In the genomic region with DNA sequence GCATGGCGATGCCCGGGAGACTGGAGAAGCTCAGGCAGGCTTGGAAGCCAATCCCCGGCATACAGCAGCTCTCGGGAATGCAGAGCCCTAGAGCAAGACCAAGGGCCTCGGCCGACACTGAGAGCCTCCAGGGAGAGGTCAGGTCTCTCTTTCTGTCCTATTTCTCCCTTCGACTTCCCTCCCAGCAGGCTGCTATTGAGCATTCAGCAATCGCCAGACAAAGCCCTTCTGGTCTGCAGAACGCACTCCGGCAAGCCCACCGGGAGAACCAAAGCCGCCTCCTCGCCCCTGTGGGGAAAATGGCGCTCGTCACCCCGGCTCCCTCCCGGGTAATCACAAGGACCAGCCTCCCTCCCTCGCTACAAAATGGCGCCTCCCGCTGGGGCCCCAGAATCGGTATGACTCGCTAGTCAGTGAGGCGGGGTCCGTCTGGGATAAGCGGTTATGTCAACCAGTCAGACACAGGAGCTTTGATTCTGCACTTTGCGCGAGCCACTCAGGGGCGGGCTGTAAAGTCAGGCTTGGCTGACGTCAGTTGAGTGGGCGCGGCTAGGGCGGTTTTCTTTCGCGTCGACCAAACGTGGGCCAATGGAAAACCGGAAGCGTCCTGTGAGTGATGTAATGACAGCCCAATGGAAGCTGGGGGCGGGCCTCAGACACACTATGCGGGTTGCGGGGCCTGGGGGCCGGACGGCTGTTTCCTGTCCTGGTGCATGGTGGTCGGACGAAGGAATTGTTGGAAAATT, we compare ENCODE assay signal across 1 cellular context.
TF ChIP-seq lines count a peak whose summit lies in the region.

A gene (plus strand): TSS at position 691 of the 746 bp plus-strand sequence. CDS start 10,297 bp downstream, outside the sequence.

TF ChIP-seq in K562, 482 proteins besides CTCF, POLR2A, EP300 and RAD21 (continued from another document and continues in another):
- TF ChIP-seq KAT2B (IDR thresholded peaks at IDR 0.05; ENCODE audit: low read depth, low read length) (no peak), PTRF (tag; IDR thresholded peaks at IDR 0.05) (no peak), SUPT5H (IDR thresholded peaks at IDR 0.05) (peak; percentile 88), EZH2 (IDR thresholded peaks at IDR 0.05; ENCODE audit: borderline replicate concordance, low read depth, low read length) (no peak), ZNF75A (CRISPR knock-in tag; IDR thresholded peaks at IDR 0.05) (no peak), NFRKB (IDR thresholded peaks at IDR 0.05; ENCODE audit: low read depth) (peak; percentile 100), ZZZ3 (IDR thresholded peaks at IDR 0.05) (no peak), ZNF785 (CRISPR knock-in tag; IDR thresholded peaks at IDR 0.05) (no peak), ZNF778 (CRISPR knock-in tag; IDR thresholded peaks at IDR 0.05) (no peak), ZNF134 (CRISPR knock-in tag; conservative IDR thresholded peaks at IDR 0.05) (no peak), DNMT1 (IDR thresholded peaks at IDR 0.05) (no peak), ZNF124 (CRISPR knock-in tag; IDR thresholded peaks at IDR 0.05) (no peak), RBM39 (optimal IDR thresholded peaks at IDR 0.05; ENCODE audit: low read depth, low read length) (no peak), CEBPG (CRISPR knock-in tag; IDR thresholded peaks at IDR 0.05) (no peak; the same call in 1 of the 2 replicates), CEBPG (tag; conservative IDR thresholded peaks at IDR 0.05 in 1 of 2, IDR thresholded peaks at IDR 0.05 in 1 of 2) (peak; percentile 19 to 58; a peak in 1 of 4 replicates), ELF1 (tag; IDR thresholded peaks at IDR 0.05) (peak; percentile 90), KDM5B (IDR thresholded peaks at IDR 0.05; ENCODE audit: insufficient replicate concordance, low read depth, low read length) (no peak), BACH1 (tag; IDR thresholded peaks at IDR 0.05) (no peak), ETS2 (tag; IDR thresholded peaks at IDR 0.05; ENCODE audit: borderline replicate concordance, poor library complexity, severe bottlenecking) (no peak), ZFPM2 (CRISPR knock-in tag; IDR thresholded peaks at IDR 0.05) (no peak), ZNF830 (CRISPR knock-in tag; IDR thresholded peaks at IDR 0.05) (no peak; the same call in 1 of the 2 replicates), HDGF (IDR thresholded peaks at IDR 0.05) (no peak)
- TF ChIP-seq, protein P1, sequence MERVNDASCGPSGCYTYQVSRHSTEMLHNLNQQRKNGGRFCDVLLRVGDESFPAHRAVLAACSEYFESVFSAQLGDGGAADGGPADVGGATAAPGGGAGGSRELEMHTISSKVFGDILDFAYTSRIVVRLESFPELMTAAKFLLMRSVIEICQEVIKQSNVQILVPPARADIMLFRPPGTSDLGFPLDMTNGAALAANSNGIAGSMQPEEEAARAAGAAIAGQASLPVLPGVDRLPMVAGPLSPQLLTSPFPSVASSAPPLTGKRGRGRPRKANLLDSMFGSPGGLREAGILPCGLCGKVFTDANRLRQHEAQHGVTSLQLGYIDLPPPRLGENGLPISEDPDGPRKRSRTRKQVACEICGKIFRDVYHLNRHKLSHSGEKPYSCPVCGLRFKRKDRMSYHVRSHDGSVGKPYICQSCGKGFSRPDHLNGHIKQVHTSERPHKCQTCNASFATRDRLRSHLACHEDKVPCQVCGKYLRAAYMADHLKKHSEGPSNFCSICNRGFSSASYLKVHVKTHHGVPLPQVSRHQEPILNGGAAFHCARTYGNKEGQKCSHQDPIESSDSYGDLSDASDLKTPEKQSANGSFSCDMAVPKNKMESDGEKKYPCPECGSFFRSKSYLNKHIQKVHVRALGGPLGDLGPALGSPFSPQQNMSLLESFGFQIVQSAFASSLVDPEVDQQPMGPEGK (CRISPR knock-in tag; IDR thresholded peaks at IDR 0.05; ENCODE audit: borderline replicate concordance): no peak
- TF ChIP-seq, protein P2, sequence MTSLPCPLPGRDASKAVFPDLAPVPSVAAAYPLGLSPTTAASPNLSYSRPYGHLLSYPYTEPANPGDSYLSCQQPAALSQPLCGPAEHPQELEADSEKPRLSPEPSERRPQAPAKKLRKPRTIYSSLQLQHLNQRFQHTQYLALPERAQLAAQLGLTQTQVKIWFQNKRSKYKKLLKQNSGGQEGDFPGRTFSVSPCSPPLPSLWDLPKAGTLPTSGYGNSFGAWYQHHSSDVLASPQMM (CRISPR knock-in tag; IDR thresholded peaks at IDR 0.05): no peak
- TF ChIP-seq, protein P3, sequence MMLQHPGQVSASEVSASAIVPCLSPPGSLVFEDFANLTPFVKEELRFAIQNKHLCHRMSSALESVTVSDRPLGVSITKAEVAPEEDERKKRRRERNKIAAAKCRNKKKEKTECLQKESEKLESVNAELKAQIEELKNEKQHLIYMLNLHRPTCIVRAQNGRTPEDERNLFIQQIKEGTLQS (IDR thresholded peaks at IDR 0.05): peak; percentile 92
- TF ChIP-seq, protein P3 (CRISPR knock-in tag; conservative IDR thresholded peaks at IDR 0.05): peak; percentile 44; the same call in 1 of the 2 replicates
- TF ChIP-seq, protein P4, sequence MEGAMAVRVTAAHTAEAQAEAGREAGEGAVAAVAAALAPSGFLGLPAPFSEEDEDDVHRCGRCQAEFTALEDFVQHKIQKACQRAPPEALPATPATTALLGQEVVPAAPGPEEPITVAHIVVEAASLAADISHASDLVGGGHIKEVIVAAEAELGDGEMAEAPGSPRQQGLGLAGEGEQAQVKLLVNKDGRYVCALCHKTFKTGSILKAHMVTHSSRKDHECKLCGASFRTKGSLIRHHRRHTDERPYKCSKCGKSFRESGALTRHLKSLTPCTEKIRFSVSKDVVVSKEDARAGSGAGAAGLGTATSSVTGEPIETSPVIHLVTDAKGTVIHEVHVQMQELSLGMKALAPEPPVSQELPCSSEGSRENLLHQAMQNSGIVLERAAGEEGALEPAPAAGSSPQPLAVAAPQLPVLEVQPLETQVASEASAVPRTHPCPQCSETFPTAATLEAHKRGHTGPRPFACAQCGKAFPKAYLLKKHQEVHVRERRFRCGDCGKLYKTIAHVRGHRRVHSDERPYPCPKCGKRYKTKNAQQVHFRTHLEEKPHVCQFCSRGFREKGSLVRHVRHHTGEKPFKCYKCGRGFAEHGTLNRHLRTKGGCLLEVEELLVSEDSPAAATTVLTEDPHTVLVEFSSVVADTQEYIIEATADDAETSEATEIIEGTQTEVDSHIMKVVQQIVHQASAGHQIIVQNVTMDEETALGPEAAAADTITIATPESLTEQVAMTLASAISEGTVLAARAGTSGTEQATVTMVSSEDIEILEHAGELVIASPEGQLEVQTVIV (CRISPR knock-in tag; IDR thresholded peaks at IDR 0.05; ENCODE audit: borderline replicate concordance): no peak
- TF ChIP-seq, protein P5, sequence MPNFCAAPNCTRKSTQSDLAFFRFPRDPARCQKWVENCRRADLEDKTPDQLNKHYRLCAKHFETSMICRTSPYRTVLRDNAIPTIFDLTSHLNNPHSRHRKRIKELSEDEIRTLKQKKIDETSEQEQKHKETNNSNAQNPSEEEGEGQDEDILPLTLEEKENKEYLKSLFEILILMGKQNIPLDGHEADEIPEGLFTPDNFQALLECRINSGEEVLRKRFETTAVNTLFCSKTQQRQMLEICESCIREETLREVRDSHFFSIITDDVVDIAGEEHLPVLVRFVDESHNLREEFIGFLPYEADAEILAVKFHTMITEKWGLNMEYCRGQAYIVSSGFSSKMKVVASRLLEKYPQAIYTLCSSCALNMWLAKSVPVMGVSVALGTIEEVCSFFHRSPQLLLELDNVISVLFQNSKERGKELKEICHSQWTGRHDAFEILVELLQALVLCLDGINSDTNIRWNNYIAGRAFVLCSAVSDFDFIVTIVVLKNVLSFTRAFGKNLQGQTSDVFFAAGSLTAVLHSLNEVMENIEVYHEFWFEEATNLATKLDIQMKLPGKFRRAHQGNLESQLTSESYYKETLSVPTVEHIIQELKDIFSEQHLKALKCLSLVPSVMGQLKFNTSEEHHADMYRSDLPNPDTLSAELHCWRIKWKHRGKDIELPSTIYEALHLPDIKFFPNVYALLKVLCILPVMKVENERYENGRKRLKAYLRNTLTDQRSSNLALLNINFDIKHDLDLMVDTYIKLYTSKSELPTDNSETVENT (CRISPR knock-in tag; IDR thresholded peaks at IDR 0.05): peak; percentile 81; the same call in 1 of the 2 replicates
- TF ChIP-seq, protein P6, sequence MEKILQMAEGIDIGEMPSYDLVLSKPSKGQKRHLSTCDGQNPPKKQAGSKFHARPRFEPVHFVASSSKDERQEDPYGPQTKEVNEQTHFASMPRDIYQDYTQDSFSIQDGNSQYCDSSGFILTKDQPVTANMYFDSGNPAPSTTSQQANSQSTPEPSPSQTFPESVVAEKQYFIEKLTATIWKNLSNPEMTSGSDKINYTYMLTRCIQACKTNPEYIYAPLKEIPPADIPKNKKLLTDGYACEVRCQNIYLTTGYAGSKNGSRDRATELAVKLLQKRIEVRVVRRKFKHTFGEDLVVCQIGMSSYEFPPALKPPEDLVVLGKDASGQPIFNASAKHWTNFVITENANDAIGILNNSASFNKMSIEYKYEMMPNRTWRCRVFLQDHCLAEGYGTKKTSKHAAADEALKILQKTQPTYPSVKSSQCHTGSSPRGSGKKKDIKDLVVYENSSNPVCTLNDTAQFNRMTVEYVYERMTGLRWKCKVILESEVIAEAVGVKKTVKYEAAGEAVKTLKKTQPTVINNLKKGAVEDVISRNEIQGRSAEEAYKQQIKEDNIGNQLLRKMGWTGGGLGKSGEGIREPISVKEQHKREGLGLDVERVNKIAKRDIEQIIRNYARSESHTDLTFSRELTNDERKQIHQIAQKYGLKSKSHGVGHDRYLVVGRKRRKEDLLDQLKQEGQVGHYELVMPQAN (IDR thresholded peaks at IDR 0.05; ENCODE audit: borderline replicate concordance): peak; percentile 60; the same call in 1 of the 2 replicates
- TF ChIP-seq, protein P7, sequence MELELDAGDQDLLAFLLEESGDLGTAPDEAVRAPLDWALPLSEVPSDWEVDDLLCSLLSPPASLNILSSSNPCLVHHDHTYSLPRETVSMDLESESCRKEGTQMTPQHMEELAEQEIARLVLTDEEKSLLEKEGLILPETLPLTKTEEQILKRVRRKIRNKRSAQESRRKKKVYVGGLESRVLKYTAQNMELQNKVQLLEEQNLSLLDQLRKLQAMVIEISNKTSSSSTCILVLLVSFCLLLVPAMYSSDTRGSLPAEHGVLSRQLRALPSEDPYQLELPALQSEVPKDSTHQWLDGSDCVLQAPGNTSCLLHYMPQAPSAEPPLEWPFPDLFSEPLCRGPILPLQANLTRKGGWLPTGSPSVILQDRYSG (tag; conservative IDR thresholded peaks at IDR 0.05; ENCODE audit: low read depth): 0 out of 2 replicates have a peak, but pooled peaks have one; percentile 11
- TF ChIP-seq, protein P8, sequence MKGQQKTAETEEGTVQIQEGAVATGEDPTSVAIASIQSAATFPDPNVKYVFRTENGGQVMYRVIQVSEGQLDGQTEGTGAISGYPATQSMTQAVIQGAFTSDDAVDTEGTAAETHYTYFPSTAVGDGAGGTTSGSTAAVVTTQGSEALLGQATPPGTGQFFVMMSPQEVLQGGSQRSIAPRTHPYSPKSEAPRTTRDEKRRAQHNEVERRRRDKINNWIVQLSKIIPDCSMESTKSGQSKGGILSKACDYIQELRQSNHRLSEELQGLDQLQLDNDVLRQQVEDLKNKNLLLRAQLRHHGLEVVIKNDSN (CRISPR knock-in tag; IDR thresholded peaks at IDR 0.05): no peak; the same call in 1 of the 2 replicates
- TF ChIP-seq, protein P9, sequence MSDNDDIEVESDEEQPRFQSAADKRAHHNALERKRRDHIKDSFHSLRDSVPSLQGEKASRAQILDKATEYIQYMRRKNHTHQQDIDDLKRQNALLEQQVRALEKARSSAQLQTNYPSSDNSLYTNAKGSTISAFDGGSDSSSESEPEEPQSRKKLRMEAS (CRISPR knock-in tag; IDR thresholded peaks at IDR 0.05): no peak; the same call in 1 of the 2 replicates
- TF ChIP-seq, protein P10, sequence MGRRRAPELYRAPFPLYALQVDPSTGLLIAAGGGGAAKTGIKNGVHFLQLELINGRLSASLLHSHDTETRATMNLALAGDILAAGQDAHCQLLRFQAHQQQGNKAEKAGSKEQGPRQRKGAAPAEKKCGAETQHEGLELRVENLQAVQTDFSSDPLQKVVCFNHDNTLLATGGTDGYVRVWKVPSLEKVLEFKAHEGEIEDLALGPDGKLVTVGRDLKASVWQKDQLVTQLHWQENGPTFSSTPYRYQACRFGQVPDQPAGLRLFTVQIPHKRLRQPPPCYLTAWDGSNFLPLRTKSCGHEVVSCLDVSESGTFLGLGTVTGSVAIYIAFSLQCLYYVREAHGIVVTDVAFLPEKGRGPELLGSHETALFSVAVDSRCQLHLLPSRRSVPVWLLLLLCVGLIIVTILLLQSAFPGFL (CRISPR knock-in tag; IDR thresholded peaks at IDR 0.05): no peak
- TF ChIP-seq, protein P11, sequence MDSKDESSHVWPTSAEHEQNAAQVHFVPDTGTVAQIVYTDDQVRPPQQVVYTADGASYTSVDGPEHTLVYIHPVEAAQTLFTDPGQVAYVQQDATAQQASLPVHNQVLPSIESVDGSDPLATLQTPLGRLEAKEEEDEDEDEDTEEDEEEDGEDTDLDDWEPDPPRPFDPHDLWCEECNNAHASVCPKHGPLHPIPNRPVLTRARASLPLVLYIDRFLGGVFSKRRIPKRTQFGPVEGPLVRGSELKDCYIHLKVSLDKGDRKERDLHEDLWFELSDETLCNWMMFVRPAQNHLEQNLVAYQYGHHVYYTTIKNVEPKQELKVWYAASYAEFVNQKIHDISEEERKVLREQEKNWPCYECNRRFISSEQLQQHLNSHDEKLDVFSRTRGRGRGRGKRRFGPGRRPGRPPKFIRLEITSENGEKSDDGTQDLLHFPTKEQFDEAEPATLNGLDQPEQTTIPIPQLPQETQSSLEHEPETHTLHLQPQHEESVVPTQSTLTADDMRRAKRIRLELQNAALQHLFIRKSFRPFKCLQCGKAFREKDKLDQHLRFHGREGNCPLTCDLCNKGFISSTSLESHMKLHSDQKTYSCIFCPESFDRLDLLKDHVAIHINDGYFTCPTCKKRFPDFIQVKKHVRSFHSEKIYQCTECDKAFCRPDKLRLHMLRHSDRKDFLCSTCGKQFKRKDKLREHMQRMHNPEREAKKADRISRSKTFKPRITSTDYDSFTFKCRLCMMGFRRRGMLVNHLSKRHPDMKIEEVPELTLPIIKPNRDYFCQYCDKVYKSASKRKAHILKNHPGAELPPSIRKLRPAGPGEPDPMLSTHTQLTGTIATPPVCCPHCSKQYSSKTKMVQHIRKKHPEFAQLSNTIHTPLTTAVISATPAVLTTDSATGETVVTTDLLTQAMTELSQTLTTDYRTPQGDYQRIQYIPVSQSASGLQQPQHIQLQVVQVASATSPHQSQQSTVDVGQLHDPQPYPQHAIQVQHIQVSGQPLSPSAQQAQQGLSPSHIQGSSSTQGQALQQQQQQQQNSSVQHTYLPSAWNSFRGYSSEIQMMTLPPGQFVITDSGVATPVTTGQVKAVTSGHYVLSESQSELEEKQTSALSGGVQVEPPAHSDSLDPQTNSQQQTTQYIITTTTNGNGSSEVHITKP (IDR thresholded peaks at IDR 0.05; ENCODE audit: partially characterized antibody): peak; percentile 72
- TF ChIP-seq, protein P12, sequence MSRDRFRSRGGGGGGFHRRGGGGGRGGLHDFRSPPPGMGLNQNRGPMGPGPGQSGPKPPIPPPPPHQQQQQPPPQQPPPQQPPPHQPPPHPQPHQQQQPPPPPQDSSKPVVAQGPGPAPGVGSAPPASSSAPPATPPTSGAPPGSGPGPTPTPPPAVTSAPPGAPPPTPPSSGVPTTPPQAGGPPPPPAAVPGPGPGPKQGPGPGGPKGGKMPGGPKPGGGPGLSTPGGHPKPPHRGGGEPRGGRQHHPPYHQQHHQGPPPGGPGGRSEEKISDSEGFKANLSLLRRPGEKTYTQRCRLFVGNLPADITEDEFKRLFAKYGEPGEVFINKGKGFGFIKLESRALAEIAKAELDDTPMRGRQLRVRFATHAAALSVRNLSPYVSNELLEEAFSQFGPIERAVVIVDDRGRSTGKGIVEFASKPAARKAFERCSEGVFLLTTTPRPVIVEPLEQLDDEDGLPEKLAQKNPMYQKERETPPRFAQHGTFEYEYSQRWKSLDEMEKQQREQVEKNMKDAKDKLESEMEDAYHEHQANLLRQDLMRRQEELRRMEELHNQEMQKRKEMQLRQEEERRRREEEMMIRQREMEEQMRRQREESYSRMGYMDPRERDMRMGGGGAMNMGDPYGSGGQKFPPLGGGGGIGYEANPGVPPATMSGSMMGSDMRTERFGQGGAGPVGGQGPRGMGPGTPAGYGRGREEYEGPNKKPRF (IDR thresholded peaks at IDR 0.05; ENCODE audit: low read depth, low read length): no peak
